In genomic region chr1:24825174-24825573, GRCh38 we compare ENCODE assay signal across 24 cellular contexts.
A peak's percentile ranks its signal among the peaks of the same experiment; 100 is the strongest.
DNase-seq lines count a peak whose midpoint lies in the region; ATAC-seq, FAIRE-seq and TF ChIP-seq lines count a peak whose summit lies in the region.
"Had no signal": no experiment of that assay in that cellular context is flagged by ENCODE, and none has a peak within 500 bp of the region (broad histone marks: within the 10 kb centered on the region; RNA-seq: fewer than 3 reads in every experiment).

No MANE protein-coding gene starts in this region.

- no peak overlapping the region for H3K4me3 Mint-ChIP-seq in MCF 10A (ENCODE audit: unreplicated experiment)
- H3K4me3 Mint-ChIP-seq: CD4-positive, alpha-beta T cell had no signal

- peak; percentile 38; the same call in 1 of the 2 replicates for ATAC-seq in PC-3
- peak; percentile 33; the same call in 1 of the 3 replicates for ATAC-seq in HepG2
- ATAC-seq in stimulated activated naive CD8-positive, alpha-beta T cell treated with anti-CD3 and anti-CD28 coated beads, Interleukin-15, Interleukin-2, amounts not matched to agents 100 U/mL and 50 U/mL, for 24 hours: no peak
- ATAC-seq: HCT116 had no signal

- H3K9ac ChIP-seq in mammary epithelial cell (ENCODE audit: insufficient read depth, low read length) (no peak overlapping the region), PC-3 (ENCODE audit: low read length) (no peak overlapping the region), HepG2 (ENCODE audit: insufficient read depth, low read depth, low read length) (no peak overlapping the region)
- H3K9ac ChIP-seq: BLaER1, SK-N-SH had no signal

- H3K9me3 Mint-ChIP-seq in MCF 10A (ENCODE audit: unreplicated experiment): no peaks in the 10 kb centered on the region
- H3K9me3 Mint-ChIP-seq: CD4-positive, alpha-beta T cell had no signal

- CTCF ChIA-PET in MCF 10A (lab: Yijun Ruan, JAX) (interaction anchor here (1.0 to 9.1 kb wide), 6 partner anchors 10 to 628 kb away, joined by 3 to 208 read pairs (median 3); no protein-coding TSS in a partner anchor), mammary epithelial cell (lab: Charles Lee; ENCODE audit: low non-redundant PET) (no interaction called here), PC-3 (lab: Charles Lee) (interaction anchor here (0.6 kb wide), 1 partner anchor 142 kb away, joined by 5 read pairs; no protein-coding TSS in a partner anchor), HepG2 (lab: Yijun Ruan, JAX; ENCODE audit: low intra/inter-chr PET ratio, low total read pairs) (no interaction called here)

- intact Hi-C loops in MCF 10A (cut with micrococcal nuclease): no loop called here
- intact Hi-C loops in mammary epithelial cell (cut with micrococcal nuclease): no loop called here
- intact Hi-C loops in PC-3 (cut with micrococcal nuclease): loop anchor here (10.0 kb wide), 1 partner anchor 50 kb away; no protein-coding TSS in a partner anchor
- intact Hi-C loops in HepG2 (cut with micrococcal nuclease; ENCODE audit: unreplicated experiment): no loop called here

- POLR2A ChIA-PET in MCF 10A (lab: Yijun Ruan, JAX) (interaction anchor here (2.3 to 6.7 kb wide), 3 partner anchors 10 to 141 kb away, joined by 5 to 57 read pairs (median 11); partner anchors contain the start of gene CLIC4), PC-3 (lab: Charles Lee; ENCODE audit: unreplicated experiment) (no interaction called here), HepG2 (lab: Yijun Ruan, JAX) (no interaction called here)

- H3K79me2 ChIP-seq in mammary epithelial cell (ENCODE audit: insufficient read depth, low read length) (peaks cover 93% of the 10 kb centered on the region), PC-3 (ENCODE audit: low read length) (0 out of 2 replicates have a peak, but pooled peaks cover 4% of the 10 kb centered on the region), HepG2 (ENCODE audit: insufficient read depth, low read length) (no peaks in the 10 kb centered on the region)

- H3K27me3 Mint-ChIP-seq in MCF 10A (ENCODE audit: insufficient read depth, unreplicated experiment): no peaks in the 10 kb centered on the region
- H3K27me3 Mint-ChIP-seq: CD4-positive, alpha-beta T cell had no signal

- H3K4me2 ChIP-seq in mammary epithelial cell (ENCODE audit: insufficient read depth, low read depth, low read length): no peak overlapping the region
- no peak overlapping the region for H3K4me2 ChIP-seq in PC-3 (ENCODE audit: low read length)
- H3K4me2 ChIP-seq in HepG2 (ENCODE audit: low read depth, low read length): no peak overlapping the region
- H3K4me2 ChIP-seq: BLaER1, SK-N-SH had no signal

- H3K27ac ChIP-seq in mammary epithelial cell (ENCODE audit: insufficient read depth, low read depth, low read length) (no peak overlapping the region), PC-3 (ENCODE audit: low read length) (no peak overlapping the region), HepG2 (ENCODE audit: extremely low read length, insufficient read depth, low read length) (no peak overlapping the region), tibial nerve (peak overlapping the region; percentile 37 to 87 (median 62))
- H3K27ac ChIP-seq: BLaER1, Peyer's patch had no signal

- H3K4me1 ChIP-seq in mammary epithelial cell (ENCODE audit: insufficient read depth, low read length): no peaks in the 10 kb centered on the region
- no peaks in the 10 kb centered on the region for H3K4me1 ChIP-seq in PC-3 (ENCODE audit: insufficient read depth, low read length)
- peaks cover 26% of the 10 kb centered on the region for H3K4me1 ChIP-seq in HepG2 (ENCODE audit: insufficient read depth, low read length)
- peaks cover 10 to 97% (median 60%) of the 10 kb centered on the region in 4 donors for H3K4me1 ChIP-seq in tibial nerve

- TF ChIP-seq POLR2A in HepG2 (IDR thresholded peaks at IDR 0.05; ENCODE audit: insufficient read depth in 1 of 2, low read depth in 2 of 2, low read length in 2 of 2) (no peak), tibial nerve (IDR thresholded peaks at IDR 0.05) (no peak)

- no peaks in the 10 kb centered on the region for H3K9me2 ChIP-seq in PC-3 (replicated peaks; ENCODE audit: low read length)
- H3K9me2 ChIP-seq: SK-N-SH had no signal

- no peak for TF ChIP-seq CTCF in MCF 10A (IDR thresholded peaks at IDR 0.05; ENCODE audit: unreplicated experiment)
- TF ChIP-seq CTCF in mammary epithelial cell (conservative IDR thresholded peaks at IDR 0.05 in 1 of 2, IDR thresholded peaks at IDR 0.05 in 1 of 2; ENCODE audit: extremely low read depth in 1 of 2, insufficient read depth in 1 of 2, low read depth in 1 of 2, low read length in 2 of 2): no peak
- no peak for TF ChIP-seq CTCF in PC-3 (conservative IDR thresholded peaks at IDR 0.05; ENCODE audit: low read depth, low read length)
- TF ChIP-seq CTCF in HepG2 (CRISPR knock-in tag; IDR thresholded peaks at IDR 0.05): no peak
- no peak for TF ChIP-seq CTCF in tibial nerve (IDR thresholded peaks at IDR 0.05)

- WGBS in mammary epithelial cell (ENCODE audit: low coverage, missing lambda C conversion rate): 93% methylated on average over 3 of the region's 3 CpGs
- 61% methylated on average over 3 of the region's 3 CpGs for WGBS in HepG2 (ENCODE audit: low lambda C conversion rate)
- 84 to 88% methylated on average over 3 of the region's 3 CpGs for WGBS in tibial nerve, 2 donors

- no TSS peak for BruUV-seq in MCF 10A (replicated peaks; lab: Mats Ljungman, UMichigan)
- BruUV-seq in mammary epithelial cell (replicated peaks; lab: Mats Ljungman, UMichigan): no TSS peak
- BruUV-seq in PC-3 (replicated peaks; lab: Mats Ljungman, UMichigan): no TSS peak
- BruUV-seq in HepG2 (replicated peaks; lab: Mats Ljungman, UMichigan): no TSS peak

- H3K4me3 ChIP-seq in mammary epithelial cell (replicated peaks in 1 of 3; ENCODE audit: insufficient read depth in 1 of 3, low read depth in 2 of 3, low read length in 3 of 3): no peak overlapping the region
- no peak overlapping the region for H3K4me3 ChIP-seq in PC-3 (ENCODE audit: low read length)
- H3K4me3 ChIP-seq in HepG2 (replicated peaks in 1 of 3; ENCODE audit: insufficient read depth in 1 of 3, low read depth in 2 of 3, low read length in 3 of 3): no peak overlapping the region
- no peak overlapping the region for H3K4me3 ChIP-seq in tibial nerve
- H3K4me3 ChIP-seq: BLaER1, Peyer's patch had no signal

- no peak for TF ChIP-seq RAD21 in HepG2 (CRISPR knock-in tag; IDR thresholded peaks at IDR 0.05)

- no peaks in the 10 kb centered on the region for H3F3A ChIP-seq in PC-3 (ENCODE audit: low read length, unreplicated experiment)

- TF ChIP-seq EP300 in HepG2 (IDR thresholded peaks at IDR 0.05; ENCODE audit: low read depth in 2 of 2, low read length in 2 of 2): no peak
- TF ChIP-seq EP300 in HepG2 (CRISPR knock-in tag; IDR thresholded peaks at IDR 0.05; ENCODE audit: borderline replicate concordance): no peak
- TF ChIP-seq EP300 in tibial nerve (IDR thresholded peaks at IDR 0.05): no peak

- dilution Hi-C loops in mammary epithelial cell (cut with HindIII; ENCODE audit: low sequenced_read_pairs): loop anchor here (10.0 kb wide), 1 partner anchor 160 kb away; no protein-coding TSS in a partner anchor

- no peaks in the 10 kb centered on the region for H3K27me3 ChIP-seq in mammary epithelial cell (ENCODE audit: insufficient read depth, low read length)
- H3K27me3 ChIP-seq in PC-3 (ENCODE audit: low read length): no peaks in the 10 kb centered on the region
- no peaks in the 10 kb centered on the region for H3K27me3 ChIP-seq in HepG2 (ENCODE audit: control insufficient read depth in 1 of 2, insufficient read depth in 2 of 2, low read length in 2 of 2)
- no peaks in the 10 kb centered on the region for H3K27me3 ChIP-seq in tibial nerve
- H3K27me3 ChIP-seq: BLaER1, Peyer's patch had no signal

- H3K36me3 Mint-ChIP-seq in MCF 10A (ENCODE audit: insufficient read depth, unreplicated experiment): peaks cover 23% of the 10 kb centered on the region

- peaks cover 18% of the 10 kb centered on the region for H3K4me1 Mint-ChIP-seq in MCF 10A (ENCODE audit: insufficient read depth, unreplicated experiment)

- no peaks in the 10 kb centered on the region for H4K20me1 ChIP-seq in mammary epithelial cell (ENCODE audit: insufficient read depth, low read length)
- H4K20me1 ChIP-seq in PC-3 (ENCODE audit: low read length): no peaks in the 10 kb centered on the region
- no peaks in the 10 kb centered on the region; the same call in 1 of the 2 replicates for H4K20me1 ChIP-seq in HepG2 (ENCODE audit: insufficient read depth, low read length)

- H3K9me3 ChIP-seq in mammary epithelial cell (replicated peaks; ENCODE audit: insufficient read depth, low read length): no peaks in the 10 kb centered on the region
- H3K9me3 ChIP-seq in PC-3 (ENCODE audit: low read length): no peaks in the 10 kb centered on the region
- no peaks in the 10 kb centered on the region for H3K9me3 ChIP-seq in HepG2 (ENCODE audit: low read length)
- no peaks in the 10 kb centered on the region for H3K9me3 ChIP-seq in tibial nerve
- H3K9me3 ChIP-seq: BLaER1, Peyer's patch, SK-N-SH had no signal

- no peak overlapping the region for H2AFZ ChIP-seq in mammary epithelial cell (ENCODE audit: low read depth, low read length)
- no peak overlapping the region for H2AFZ ChIP-seq in PC-3 (ENCODE audit: low read length)
- no peak overlapping the region for H2AFZ ChIP-seq in HepG2 (ENCODE audit: low read length)

- FAIRE-seq in HepG2 (lab: Jason Lieb, UNC): peak; percentile 64
- FAIRE-seq: GM12891 had no signal

- H3K36me3 ChIP-seq in mammary epithelial cell (ENCODE audit: insufficient read depth, low read length) (peaks cover 7% of the 10 kb centered on the region), PC-3 (ENCODE audit: low read depth, low read length) (no peaks in the 10 kb centered on the region), HepG2 (replicated peaks in 1 of 2; ENCODE audit: control insufficient read depth in 1 of 2, insufficient read depth in 2 of 2, low read length in 2 of 2) (peaks cover 0 to 24% of the 10 kb centered on the region in 2 experiments; a peak in 2 of 5 replicates), tibial nerve (peaks cover 0 to 4% (median 0%) of the 10 kb centered on the region in 3 donors)
- H3K36me3 ChIP-seq: BLaER1, Peyer's patch had no signal

- DNase-seq in MCF 10A (ENCODE audit: unreplicated experiment) (no peak), mammary epithelial cell (no peak), PC-3 (no peak), HepG2 (ENCODE audit: low spot score) (peak; percentile 32), tibial nerve (ENCODE audit: low spot score in 2 of 2) (no peak), SHP77 treated with DMSO at 0.1 percent for 48 hours (lab: John Stamatoyannopoulos, UW) (no peak)
- no peak for DNase-seq in stimulated activated naive CD8-positive, alpha-beta T cell treated with anti-CD3 and anti-CD28 coated beads, Interleukin-15, Interleukin-2, amounts not matched to agents 100 U/mL and 50 U/mL, for 24 hours
- no peak for DNase-seq in activated CD4-positive, alpha-beta T cell treated with anti-CD3 and anti-CD28 coated beads for 48 hours
- DNase-seq: CD4-positive, alpha-beta T cell; COR-L47; DMS79; GF-D8; KBM-7; MM.1S; NCI-H1694; NCI-H2029 treated with DMSO at 0.1 percent for 48 hours; NCI-H446 treated with DMSO at 0.1 percent for 48 hours; NCI-H526; Peyer's patch; SIG-M5; SK-N-SH had no signal

- H3K27ac Mint-ChIP-seq in MCF 10A (ENCODE audit: low read depth, unreplicated experiment): peak overlapping the region; percentile 25
- H3K27ac Mint-ChIP-seq: CD4-positive, alpha-beta T cell had no signal

- in situ Hi-C loops in mammary epithelial cell (cut with MboI; ENCODE audit: low sequenced_read_pairs in 2 of 2) (loop anchor here (5.0 kb wide), 1 partner anchor 138 kb away; no protein-coding TSS in a partner anchor), HepG2 (cut with HindIII; ENCODE audit: extremely low pct_ligation_motif_present, low pct_unique_long_range_greater_than_20kb) (loop anchor here (5.0 kb wide), 1 partner anchor 133 kb away; no protein-coding TSS in a partner anchor)

Comparison
In these comparisons a context has a peak if more than half of its experiments do, and no peak if none do; other contexts are left out.
1. CTCF ChIA-PET loops: an anchor here in MCF 10A (1.0 to 9.1 kb wide) and PC-3 (0.6 kb wide); none called in mammary epithelial cell and HepG2.
2. H3K27ac ChIP-seq: peak in tibial nerve (4 of 4); none in mammary epithelial cell (single experiment), PC-3 (single experiment) and HepG2 (single experiment).